Comparison of ENCODE assay signal across 12 cellular contexts in genomic region chr1:226438007-226438406, GRCh38. TPM values are rescaled to one million over a fixed set of nuclear protein-coding genes. Genes with fewer than 3 reads are reported as not detected.
DNase-seq lines count a peak whose midpoint lies in the region; ATAC-seq and TF ChIP-seq lines count a peak whose summit lies in the region.
"Had no signal": no experiment of that assay in that cellular context is flagged by ENCODE, and none has a peak within 500 bp of the region (broad histone marks: within the 10 kb centered on the region; RNA-seq: fewer than 3 reads in every experiment).

No MANE protein-coding gene starts in this region.

- intact Hi-C loops in esophagus muscularis mucosa (cut with DNase I), result no loop called here

- TF ChIP-seq EP300 in esophagus muscularis mucosa (IDR thresholded peaks at IDR 0.05), result no peak

- H3K4me3 ChIP-seq in esophagus muscularis mucosa, result no peak overlapping the region
- H3K4me3 ChIP-seq: colonic mucosa had no signal

- H3K9me3 Mint-ChIP-seq in endothelial cell (ENCODE audit: unreplicated experiment), result no peaks in the 10 kb centered on the region
- H3K9me3 Mint-ChIP-seq: activated T-cell treated with anti-CD3 and anti-CD28 coated beads, Interleukin-2, amount 50 U/mL, for 72 hours had no signal

- WGBS in esophagus muscularis mucosa, result 68% methylated on average over 2 of the region's 2 CpGs

- ATAC-seq in GM21367 (IDR thresholded peaks at IDR 0.05; ENCODE audit: unreplicated experiment) (no peak), HG02571 (IDR thresholded peaks at IDR 0.05; ENCODE audit: unreplicated experiment) (no peak)
- ATAC-seq: activated T-cell treated with anti-CD3 and anti-CD28 coated beads, Interleukin-2, amount 50 U/mL, for 72 hours had no signal

- no peaks in the 10 kb centered on the region for H3K9me3 ChIP-seq in esophagus muscularis mucosa
- H3K9me3 ChIP-seq: colonic mucosa had no signal

- H3K27ac ChIP-seq in 22Rv1 (no peak overlapping the region), esophagus muscularis mucosa (replicated peaks in 1 of 4) (no peak overlapping the region)
- H3K27ac ChIP-seq: colonic mucosa had no signal

- H3K27ac Mint-ChIP-seq in endothelial cell (ENCODE audit: unreplicated experiment), result no peak overlapping the region
- H3K27ac Mint-ChIP-seq: activated T-cell treated with anti-CD3 and anti-CD28 coated beads, Interleukin-2, amount 50 U/mL, for 72 hours had no signal

- TF ChIP-seq POLR2A in esophagus muscularis mucosa (IDR thresholded peaks at IDR 0.05; ENCODE audit: low read depth), result no peak

- no peaks in the 10 kb centered on the region for H3K36me3 ChIP-seq in esophagus muscularis mucosa
- H3K36me3 ChIP-seq: colonic mucosa had no signal

- H3K27me3 ChIP-seq in esophagus muscularis mucosa, result peaks cover 0 to 8% (median 0%) of the 10 kb centered on the region in 4 donors
- H3K27me3 ChIP-seq: colonic mucosa had no signal

- H3K27me3 Mint-ChIP-seq in endothelial cell (ENCODE audit: unreplicated experiment), result no peaks in the 10 kb centered on the region

- TF ChIP-seq CTCF in 22Rv1 (IDR thresholded peaks at IDR 0.05), result peak; percentile 42
- peak; percentile 51 for TF ChIP-seq CTCF in endothelial cell (IDR thresholded peaks at IDR 0.05; ENCODE audit: unreplicated experiment)
- TF ChIP-seq CTCF in esophagus muscularis mucosa (IDR thresholded peaks at IDR 0.05), result peak in 1 of 3 experiments; percentile 30

- peak; percentile 13 for DNase-seq in EH (ENCODE audit: low read depth)
- DNase-seq in NCI-H345 treated with DMSO at 0.1 percent for 48 hours (lab: John Stamatoyannopoulos, UW; ENCODE audit: unreplicated experiment), result peak; percentile 43
- DNase-seq in endothelial cell (ENCODE audit: low spot score), result no peak
- no peak for DNase-seq in activated CD8-positive, alpha-beta memory T cell treated with anti-CD3 and anti-CD28 coated beads for 24 hours
- DNase-seq in esophagus muscularis mucosa (ENCODE audit: extremely low spot score), result no peak
- DNase-seq: activated T-cell treated with anti-CD3 and anti-CD28 coated beads, Interleukin-2, amount 50 U/mL, for 72 hours; colonic mucosa; hippocampal formation; NCI-H526 treated with DMSO at 0.1 percent for 48 hours had no signal

- no peaks in the 10 kb centered on the region for H3K36me3 Mint-ChIP-seq in endothelial cell (ENCODE audit: low read depth, unreplicated experiment)

- no peak overlapping the region for H3K4me3 Mint-ChIP-seq in endothelial cell (ENCODE audit: unreplicated experiment)
- H3K4me3 Mint-ChIP-seq: activated T-cell treated with anti-CD3 and anti-CD28 coated beads, Interleukin-2, amount 50 U/mL, for 72 hours had no signal

- no peaks in the 10 kb centered on the region for H3K4me1 Mint-ChIP-seq in endothelial cell (ENCODE audit: unreplicated experiment)

- H3K4me1 ChIP-seq in esophagus muscularis mucosa, result peaks cover 0 to 4% (median 0%) of the 10 kb centered on the region in 4 donors
- H3K4me1 ChIP-seq: colonic mucosa had no signal

RNA-seq across cellular contexts. Expression of gene PARP1, which starts 30.1 kb away (rescaled TPM):
- total RNA-seq in endothelial cell (ENCODE audit: unreplicated experiment) (131 TPM), esophagus muscularis mucosa (100 to 1,000 TPM; 103 to 136 (median 108) TPM)

Comparison
In these comparisons a context has a peak if more than half of its experiments do, and no peak if none do; other contexts are left out.
1. DNase-seq: peak in EH (single experiment) and NCI-H345 treated with DMSO at 0.1 percent for 48 hours (single experiment); none in endothelial cell (single experiment), activated CD8-positive, alpha-beta memory T cell treated with anti-CD3 and anti-CD28 coated beads for 24 hours (single experiment) and esophagus muscularis mucosa (single experiment).